1 cellular context compared by ENCODE assay signal in genomic region chr18:48124857-48125626, GRCh38.
TF ChIP-seq lines count a peak whose summit lies in the region.

No MANE protein-coding gene starts in this region.

TF ChIP-seq in H1, 55 proteins besides CTCF, POLR2A, EP300 and RAD21 (continued from another document):
- no peak for TF ChIP-seq TAF1 (IDR thresholded peaks at IDR 0.05; ENCODE audit: low read depth, low read length)
- no peak for TF ChIP-seq CHD7 (IDR thresholded peaks at IDR 0.05; ENCODE audit: insufficient replicate concordance, low read length)
- TF ChIP-seq ATF3 (IDR thresholded peaks at IDR 0.05; ENCODE audit: insufficient read depth, low read depth, low read length), result no peak
